Comparison of ENCODE assay signal across 9 cellular contexts in the genomic region with DNA sequence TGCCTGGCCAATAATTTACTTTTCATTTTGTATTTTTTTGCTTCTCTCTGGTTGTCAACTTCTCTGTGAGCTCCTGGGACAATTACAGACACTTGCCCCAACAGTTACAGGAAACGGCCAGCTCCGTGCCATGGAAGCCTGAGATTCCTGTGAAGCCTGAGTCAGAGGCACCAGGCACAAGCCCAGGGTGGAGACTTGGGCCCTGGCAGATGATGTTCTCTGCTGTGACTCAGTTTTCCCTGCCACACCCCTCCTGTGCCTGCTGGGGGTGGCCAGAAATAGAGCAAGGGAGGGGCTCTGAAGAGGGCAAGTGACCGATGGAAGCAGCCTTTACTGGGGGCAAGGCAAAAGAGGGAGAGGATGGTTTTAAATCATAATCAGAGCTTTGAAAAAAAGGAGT. TPM values are rescaled to one million over a fixed set of nuclear protein-coding genes. Genes with fewer than 3 reads are reported as not detected.
A peak's percentile ranks its signal among the peaks of the same experiment; 100 is the strongest.
DNase-seq lines count a peak whose midpoint lies in the region; ATAC-seq and TF ChIP-seq lines count a peak whose summit lies in the region.
"Had no signal": no experiment of that assay in that cellular context is flagged by ENCODE, and none has a peak within 500 bp of the region (broad histone marks: within the 10 kb centered on the region; RNA-seq: fewer than 3 reads in every experiment).

No MANE protein-coding gene starts in this region.

- in situ Hi-C loops in Panc1 (cut with HindIII; ENCODE audit: low pct_unique_long_range_greater_than_20kb, low sequenced_read_pairs): no loop called here

- no peak for TF ChIP-seq CTCF in AG09309 (IDR thresholded peaks at IDR 0.05; ENCODE audit: control insufficient read depth, insufficient read depth, low read depth, low read length, missing control alignments)
- no peak for TF ChIP-seq CTCF in Panc1 (IDR thresholded peaks at IDR 0.05)

- H3K27me3 ChIP-seq in Panc1 (ENCODE audit: control insufficient read depth, insufficient read depth, low read length): no peaks in the 10 kb centered on the region
- H3K27me3 ChIP-seq in trophoblast cell (ENCODE audit: insufficient read depth, low read length): no peaks in the 10 kb centered on the region

- no peak overlapping the region for H2BK5ac ChIP-seq in trophoblast cell (ENCODE audit: low read depth, low read length, poor library complexity)

- H3K9me3 ChIP-seq in Panc1 (ENCODE audit: control insufficient read depth, insufficient read depth, low read depth, low read length) (no peaks in the 10 kb centered on the region), trophoblast cell (ENCODE audit: insufficient read depth, low read depth, low read length) (peaks cover 6% of the 10 kb centered on the region)

- DNase-seq in AG09309 (ENCODE audit: low read depth): peak; percentile 75
- DNase-seq in Panc1 (ENCODE audit: low read depth, low spot score): peak; percentile 66
- peak; percentile 86 for DNase-seq in fibroblast of peridontal ligament (ENCODE audit: extremely low read depth)
- peak; percentile 90 for DNase-seq in trophoblast cell
- no peak for DNase-seq in NCI-H2196 (lab: John Stamatoyannopoulos, UW; ENCODE audit: unreplicated experiment)
- no peak for DNase-seq in NCI-H1092 treated with DMSO at 0.1 percent for 48 hours (lab: John Stamatoyannopoulos, UW)
- no peak for DNase-seq in D341Med (ENCODE audit: low spot score)
- DNase-seq: H9 had no signal

- intact Hi-C loops in Panc1 (cut with micrococcal nuclease; ENCODE audit: unreplicated experiment): no loop called here

- H2BK12ac ChIP-seq in trophoblast cell (ENCODE audit: low read length): no peak overlapping the region

- no peak overlapping the region for H3K4me2 ChIP-seq in trophoblast cell (ENCODE audit: low read length)

- H4K8ac ChIP-seq in trophoblast cell (ENCODE audit: low read depth, low read length): no peak overlapping the region

- H3K36me3 ChIP-seq in Panc1 (ENCODE audit: control insufficient read depth, insufficient read depth, low read length) (no peaks in the 10 kb centered on the region; the same call in 1 of the 2 replicates), trophoblast cell (ENCODE audit: control insufficient read depth in 1 of 2, insufficient read depth in 2 of 2, low read length in 2 of 2) (peaks cover 44 to 45% of the 10 kb centered on the region in 2 experiments)

- H3K4me3 ChIP-seq in AG09309 (ENCODE audit: control insufficient read depth, low read depth, low read length): no peak overlapping the region
- no peak overlapping the region for H3K4me3 ChIP-seq in Panc1 (ENCODE audit: low read depth in 2 of 2, low read length in 2 of 2)
- H3K4me3 ChIP-seq in trophoblast cell (ENCODE audit: low read depth, low read length): no peak overlapping the region

- no peak overlapping the region for H3K4ac ChIP-seq in trophoblast cell (ENCODE audit: low read depth, low read length)

- no peak overlapping the region for H4K91ac ChIP-seq in trophoblast cell (ENCODE audit: low read depth, low read length)

- no peak overlapping the region for H4K12ac ChIP-seq in trophoblast cell (ENCODE audit: low read depth, low read length)

- no peak overlapping the region for H3K9ac ChIP-seq in trophoblast cell (ENCODE audit: low read length)

- no CpG with 5 or more reads among the region's 3 CpGs for WGBS in trophoblast cell (ENCODE audit: extremely low coverage, insufficient coverage, insufficient read length)

- ATAC-seq in Panc1 (peak; percentile 85), GM19463 (IDR thresholded peaks at IDR 0.05; ENCODE audit: unreplicated experiment) (no peak)

- POLR2A ChIA-PET in Panc1 (lab: Charles Lee): no interaction called here

- H3K79me2 ChIP-seq in trophoblast cell (ENCODE audit: control insufficient read depth, insufficient read depth, low read length, poor library complexity): no peaks in the 10 kb centered on the region

- H2AFZ ChIP-seq in trophoblast cell (ENCODE audit: insufficient read depth, low read length, poor library complexity): no peak overlapping the region

- CTCF ChIA-PET in Panc1 (lab: Charles Lee): no interaction called here

- H3K18ac ChIP-seq in trophoblast cell (ENCODE audit: low read length): no peak overlapping the region

- no peak overlapping the region for H3K14ac ChIP-seq in trophoblast cell (ENCODE audit: low read length)

- no peaks in the 10 kb centered on the region for H3K79me1 ChIP-seq in trophoblast cell (ENCODE audit: low read length)

- no peak overlapping the region for H3K27ac ChIP-seq in Panc1 (ENCODE audit: low read length)
- H3K27ac ChIP-seq in trophoblast cell (ENCODE audit: low read depth, low read length): no peak overlapping the region

- H2BK120ac ChIP-seq in trophoblast cell (ENCODE audit: insufficient read depth, low read length, poor library complexity): no peak overlapping the region

- no peak overlapping the region for H3K23ac ChIP-seq in trophoblast cell (ENCODE audit: low read length)

- peaks cover 6% of the 10 kb centered on the region; the same call in 1 of the 2 replicates for H3K4me1 ChIP-seq in Panc1 (ENCODE audit: control insufficient read depth, insufficient read depth, low read length)
- H3K4me1 ChIP-seq in trophoblast cell (ENCODE audit: control insufficient read depth in 1 of 2, insufficient read depth in 2 of 2, low read length in 2 of 2): no peaks in the 10 kb centered on the region

- H2AK5ac ChIP-seq in trophoblast cell (ENCODE audit: low read length): no peak overlapping the region

- BruUV-seq in Panc1 (replicated peaks; lab: Mats Ljungman, UMichigan): no TSS peak

RNA-seq across cellular contexts. Expression of a gene that starts 4.9 kb away (rescaled TPM):
- total RNA-seq in Panc1 (2021; ENCODE audit: unreplicated experiment): 0.23 TPM
- 0.30 TPM for polyA plus RNA-seq in Panc1 (2012; ENCODE audit: insufficient read length)
- not detected in 2 replicates for polyA plus RNA-seq in trophoblast cell (2013)

RNA-seq across cellular contexts. Expression of a gene that starts 13.7 kb away (rescaled TPM):
- 102 TPM for total RNA-seq in Panc1 (2021; ENCODE audit: unreplicated experiment)
- polyA plus RNA-seq in Panc1 (2012; ENCODE audit: insufficient read length): 194 TPM
- 155 and 156 TPM in 2 replicates for polyA plus RNA-seq in trophoblast cell (2013)

RNA-seq across cellular contexts. Expression of a gene that starts 20.8 kb away (rescaled TPM):
- total RNA-seq in Panc1 (2021; ENCODE audit: unreplicated experiment): 46.6 TPM
- polyA plus RNA-seq in Panc1 (2012; ENCODE audit: insufficient read length): 51.8 TPM
- 43.3 and 46.1 TPM in 2 replicates for polyA plus RNA-seq in trophoblast cell (2013)

Comparison
In these comparisons a context has a peak if more than half of its experiments do, and no peak if none do; other contexts are left out.
1. DNase-seq: peak in AG09309 (single experiment), Panc1 (single experiment), fibroblast of peridontal ligament (single experiment) and trophoblast cell (2 of 2); none in NCI-H2196 (single experiment), NCI-H1092 treated with DMSO at 0.1 percent for 48 hours (single experiment) and D341Med (single experiment).